21 cellular contexts compared by ENCODE assay signal in the genomic region with DNA sequence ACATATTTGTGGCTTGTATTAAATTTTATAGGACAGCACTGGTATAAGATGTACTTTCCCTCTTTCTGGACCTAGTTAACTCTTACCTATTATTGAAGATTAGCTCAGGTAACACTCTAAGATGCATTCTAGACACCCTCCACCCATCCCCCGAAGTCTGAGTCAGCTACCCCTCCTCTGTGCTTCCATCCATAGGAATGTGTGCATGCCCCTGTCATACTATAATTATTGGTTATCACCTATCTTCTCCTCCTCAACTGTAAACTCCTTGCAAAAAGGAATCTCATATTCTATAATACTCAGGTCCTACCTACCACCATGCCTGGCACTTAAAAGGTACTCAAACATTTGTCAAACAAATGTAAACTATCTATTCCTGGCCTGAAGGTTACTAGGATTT.
A peak's percentile ranks its signal among the peaks of the same experiment; 100 is the strongest.
DNase-seq lines count a peak whose midpoint lies in the region; TF ChIP-seq lines count a peak whose summit lies in the region.
"Had no signal": no experiment of that assay in that cellular context is flagged by ENCODE, and none has a peak within 500 bp of the region (broad histone marks: within the 10 kb centered on the region; RNA-seq: fewer than 3 reads in every experiment).

No MANE protein-coding gene starts in this region.

- no peak overlapping the region for H3K9ac ChIP-seq in subcutaneous abdominal adipose tissue (ENCODE audit: low read length in 5 of 5)

- no peaks in the 10 kb centered on the region for H3K36me3 ChIP-seq in subcutaneous abdominal adipose tissue (ENCODE audit: control insufficient read depth in 5 of 5, insufficient read depth in 5 of 5, low read length in 5 of 5)
- H3K36me3 ChIP-seq: heart left ventricle, SJCRH30 had no signal

- H3K27ac ChIP-seq in subcutaneous abdominal adipose tissue (ENCODE audit: low read depth, low read length) = peak overlapping the region; percentile 71
- H3K27ac ChIP-seq: psoas muscle, SJCRH30, testis had no signal

- DNase-seq in NCI-H82 (lab: John Stamatoyannopoulos, UW) = peak; percentile 13
- no peak for DNase-seq in NCI-H82 treated with DMSO at 0.1 percent for 48 hours (lab: John Stamatoyannopoulos, UW; ENCODE audit: unreplicated experiment)
- peak; percentile 17 for DNase-seq in OCI-M1 (lab: John Stamatoyannopoulos, UW)
- peak; percentile 43 for DNase-seq in epithelial cell of esophagus (ENCODE audit: low read depth)
- DNase-seq in nucleus accumbens (lab: John Stamatoyannopoulos, UW) = no peak
- DNase-seq in AG20443 (ENCODE audit: low spot score) = no peak
- no peak for DNase-seq in KBM-7
- DNase-seq: 8988T; activated B cell treated with CpG ODN at 0.5 μM for 24 hours; activated CD8-positive, alpha-beta memory T cell treated with anti-CD3 and anti-CD28 coated beads for 24 hours; activated T-cell treated with anti-CD3 and anti-CD28 coated beads, Interleukin-2, amount 50 U/mL, for 72 hours; heart left ventricle; immature natural killer cell; naive thymus-derived CD8-positive, alpha-beta T cell; NCI-H1048; NCI-H2081; NCI-H510A; psoas muscle; SJCRH30; testis had no signal

- no peaks in the 10 kb centered on the region for H3K27me3 ChIP-seq in subcutaneous abdominal adipose tissue (ENCODE audit: control insufficient read depth in 5 of 5, insufficient read depth in 4 of 5, low read length in 5 of 5)
- H3K27me3 ChIP-seq: heart left ventricle, SJCRH30, testis had no signal

- H3K4me1 ChIP-seq in subcutaneous abdominal adipose tissue (ENCODE audit: control insufficient read depth in 5 of 5, insufficient read depth in 5 of 5, low read length in 5 of 5) = peaks cover 0 to 64% (median 52%) of the 10 kb centered on the region in 5 donors

- in situ Hi-C loops in KBM-7 (cut with MboI; ENCODE audit: low pct_unique_long_range_greater_than_20kb, low sequenced_read_pairs) = no loop called here

- no peaks in the 10 kb centered on the region for H3K9me3 ChIP-seq in subcutaneous abdominal adipose tissue (ENCODE audit: control insufficient read depth in 5 of 5, low read length in 5 of 5)
- H3K9me3 ChIP-seq: heart left ventricle, psoas muscle, SJCRH30, testis had no signal

- no peak for TF ChIP-seq CTCF in epithelial cell of esophagus (IDR thresholded peaks at IDR 0.05; ENCODE audit: insufficient read depth, low read depth, low read length, missing control alignments)

- H3K4me3 ChIP-seq in epithelial cell of esophagus (ENCODE audit: low read length) (no peak overlapping the region), subcutaneous abdominal adipose tissue (ENCODE audit: low read depth in 1 of 5, low read length in 5 of 5) (no peak overlapping the region)
- H3K4me3 ChIP-seq: psoas muscle, SJCRH30, testis had no signal

Comparison
In these comparisons a context has a peak if more than half of its experiments do, and no peak if none do; other contexts are left out.
1. DNase-seq: peak in NCI-H82 (single experiment), OCI-M1 (single experiment) and epithelial cell of esophagus (single experiment); none in NCI-H82 treated with DMSO at 0.1 percent for 48 hours (single experiment), nucleus accumbens (0 of 56), AG20443 (single experiment) and KBM-7 (single experiment).